ENCODE assay signal across 15 cellular contexts in the genomic region with DNA sequence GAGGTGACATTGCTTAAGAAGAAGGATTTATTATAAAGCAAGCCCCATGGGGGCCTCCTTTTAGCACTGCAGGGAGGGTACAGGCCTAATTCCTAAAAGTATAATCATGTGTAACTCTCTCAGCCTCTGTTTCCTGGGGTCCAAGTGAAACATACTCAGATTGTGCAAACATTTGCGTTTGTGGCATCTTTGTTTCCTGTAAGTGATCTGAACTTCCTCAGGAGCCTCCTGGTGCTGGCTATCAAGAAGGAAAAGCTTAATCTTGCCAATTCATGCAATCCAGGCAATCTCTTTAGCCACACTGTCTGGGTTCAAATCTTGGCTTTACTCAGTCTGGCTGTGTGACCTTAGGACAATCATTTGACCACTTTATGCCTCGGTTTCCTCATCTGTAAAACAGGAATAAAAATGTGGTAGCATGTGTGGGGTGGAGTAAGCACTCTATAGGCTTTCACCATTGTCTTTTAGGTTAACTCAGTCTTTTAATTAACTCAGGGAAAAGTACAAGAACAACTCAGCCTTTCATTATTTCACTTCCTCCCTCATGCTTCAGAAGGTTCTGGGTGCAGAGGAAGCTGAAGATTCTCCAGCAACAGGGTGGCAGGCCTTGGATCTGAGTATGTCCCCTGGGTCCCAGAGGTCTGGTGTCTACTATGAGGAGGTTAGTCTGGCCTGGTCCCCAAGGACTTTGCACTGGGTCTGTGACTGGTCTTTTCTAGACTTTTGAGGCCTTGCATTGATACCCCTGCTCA. TPM values are rescaled to one million over a fixed set of nuclear protein-coding genes. Genes with fewer than 3 reads are reported as not detected.
DNase-seq lines count a peak whose midpoint lies in the region; ATAC-seq and TF ChIP-seq lines count a peak whose summit lies in the region.
"Had no signal": no experiment of that assay in that cellular context is flagged by ENCODE, and none has a peak within 500 bp of the region (broad histone marks: within the 10 kb centered on the region; RNA-seq: fewer than 3 reads in every experiment).

No MANE protein-coding gene starts in this region.

- peaks cover 9% of the 10 kb centered on the region for H3K27me3 Mint-ChIP-seq in activated CD4-positive, alpha-beta T cell treated with anti-CD3 and anti-CD28 coated beads for 36 hours

- ATAC-seq in HG03045 (IDR thresholded peaks at IDR 0.05; ENCODE audit: unreplicated experiment): no peak
- no peak for ATAC-seq in activated CD4-positive, alpha-beta T cell treated with anti-CD3 and anti-CD28 coated beads for 36 hours
- ATAC-seq: activated T-cell treated with anti-CD3 and anti-CD28 coated beads, Interleukin-2, amount 50 U/mL, for 4 hours; natural killer cell treated with Interleukin-12 subunit alpha and Interleukin-12 subunit beta and Interleukin-15 and Interleukin-18, amount 100 ng/mL, for 72 hours had no signal

- intact Hi-C loops in A673 (cut with micrococcal nuclease; ENCODE audit: unreplicated experiment) (no loop called here), dorsolateral prefrontal cortex (cut with DNase I) (no loop called here), testis (cut with DNase I; ENCODE audit: low total_unique reads) (no loop called here)
- intact Hi-C loops in activated CD4-positive, alpha-beta T cell treated with anti-CD3 and anti-CD28 coated beads for 36 hours (cut with DNase I, micrococcal nuclease): no loop called here

- peaks cover 3% of the 10 kb centered on the region for H3K9me3 Mint-ChIP-seq in activated CD4-positive, alpha-beta T cell treated with anti-CD3 and anti-CD28 coated beads for 36 hours (ENCODE audit: low read depth)
- H3K9me3 Mint-ChIP-seq: HFFc6; natural killer cell treated with Interleukin-12 subunit alpha and Interleukin-12 subunit beta and Interleukin-15 and Interleukin-18, amount 100 ng/mL, for 72 hours had no signal

- no peak overlapping the region for H3K4me3 ChIP-seq in A673 (ENCODE audit: low read depth, low read length, poor library complexity, severe bottlenecking)
- H3K4me3 ChIP-seq in NB4 (ENCODE audit: low read depth, low read length): no peak overlapping the region
- peak overlapping the region in 4 of 59 donors; percentile 36 to 49 (median 38) for H3K4me3 ChIP-seq in dorsolateral prefrontal cortex
- H3K4me3 ChIP-seq in testis: no peak overlapping the region

- no peak for TF ChIP-seq CTCF in A673 (conservative IDR thresholded peaks at IDR 0.05; ENCODE audit: low read depth, low read length)
- TF ChIP-seq CTCF in NB4 (IDR thresholded peaks at IDR 0.05; ENCODE audit: low read depth, low read length): no peak
- no peak for TF ChIP-seq CTCF in dorsolateral prefrontal cortex (IDR thresholded peaks at IDR 0.05 in 54 of 56, conservative IDR thresholded peaks at IDR 0.05 in 2 of 56; ENCODE audit: low read depth in 1 of 56, partially characterized antibody in 56 of 56)
- no peak for TF ChIP-seq CTCF in testis (IDR thresholded peaks at IDR 0.05)

- 71 to 77% methylated on average over 2 of the region's 2 CpGs for WGBS in testis, 2 donors

- H3K36me3 Mint-ChIP-seq in activated CD4-positive, alpha-beta T cell treated with anti-CD3 and anti-CD28 coated beads for 36 hours (ENCODE audit: low read depth): no peaks in the 10 kb centered on the region
- H3K36me3 Mint-ChIP-seq: natural killer cell treated with Interleukin-12 subunit alpha and Interleukin-12 subunit beta and Interleukin-15 and Interleukin-18, amount 100 ng/mL, for 72 hours had no signal

- no peak overlapping the region for H3K4me3 Mint-ChIP-seq in activated CD4-positive, alpha-beta T cell treated with anti-CD3 and anti-CD28 coated beads for 36 hours
- H3K4me3 Mint-ChIP-seq: activated T-cell treated with anti-CD3 and anti-CD28 coated beads, Interleukin-2, amount 50 U/mL, for 4 hours; HFFc6; natural killer cell treated with Interleukin-12 subunit alpha and Interleukin-12 subunit beta and Interleukin-15 and Interleukin-18, amount 100 ng/mL, for 72 hours; T-helper 1 cell treated with Interleukin-12 subunit alpha and Interleukin-12 subunit beta and Interleukin-4 antibody, amounts not matched to agents 30 μg/mL and 1 μg/mL, for 36 hours had no signal

- H3K27ac Mint-ChIP-seq in activated CD4-positive, alpha-beta T cell treated with anti-CD3 and anti-CD28 coated beads for 36 hours: no peak overlapping the region
- H3K27ac Mint-ChIP-seq: HFFc6; natural killer cell treated with Interleukin-12 subunit alpha and Interleukin-12 subunit beta and Interleukin-15 and Interleukin-18, amount 100 ng/mL, for 72 hours; T-helper 1 cell treated with Interleukin-12 subunit alpha and Interleukin-12 subunit beta and Interleukin-4 antibody, amounts not matched to agents 30 μg/mL and 1 μg/mL, for 36 hours had no signal

- DNase-seq in A673 (ENCODE audit: low spot score) (peak; percentile 76), NB4 (ENCODE audit: low read depth) (peak; percentile 72), dorsolateral prefrontal cortex (no peak), medulla oblongata (ENCODE audit: extremely low spot score) (peak; percentile 35), kidney glomerular epithelial cell (lab: John Stamatoyannopoulos, UW) (no peak), testis (no peak)
- no peak for DNase-seq in activated CD4-positive, alpha-beta T cell treated with anti-CD3 and anti-CD28 coated beads for 36 hours
- DNase-seq: activated CD4-positive, alpha-beta T cell treated with anti-CD3 and anti-CD28 coated beads for 4 hours; activated T-cell treated with anti-CD3 and anti-CD28 coated beads, Interleukin-2, amount 50 U/mL, for 4 hours; effector CD4-positive, alpha-beta T cell; HFFc6; NCI-H1092 treated with DMSO at 0.1 percent for 48 hours had no signal

- no TSS peak for BruUV-seq in A673 (replicated peaks; lab: Mats Ljungman, UMichigan)

- H3K27me3 ChIP-seq in A673 (replicated peaks; ENCODE audit: insufficient read depth, low read depth, low read length, poor library complexity): peaks cover 2% of the 10 kb centered on the region
- H3K27me3 ChIP-seq in dorsolateral prefrontal cortex: no peaks in the 10 kb centered on the region
- H3K27me3 ChIP-seq in testis: no peaks in the 10 kb centered on the region

- H3K4me1 ChIP-seq in A673 (ENCODE audit: insufficient read depth, low read length, poor library complexity, severe bottlenecking): peaks cover 51% of the 10 kb centered on the region
- H3K4me1 ChIP-seq in testis: no peaks in the 10 kb centered on the region

- H3K9me3 ChIP-seq in A673 (ENCODE audit: low read depth, low read length, poor library complexity, severe bottlenecking) (no peaks in the 10 kb centered on the region), testis (no peaks in the 10 kb centered on the region)

- H3K36me3 ChIP-seq in A673 (ENCODE audit: insufficient read depth, low read length, poor library complexity, severe bottlenecking) (no peaks in the 10 kb centered on the region), testis (ENCODE audit: low read depth, missing control alignments) (no peaks in the 10 kb centered on the region)

- peaks cover 15% of the 10 kb centered on the region for H3K4me1 Mint-ChIP-seq in activated CD4-positive, alpha-beta T cell treated with anti-CD3 and anti-CD28 coated beads for 36 hours

- POLR2A ChIA-PET in A673 (lab: Charles Lee; ENCODE audit: low non-redundant PET): no interaction called here
- POLR2A ChIA-PET in activated CD4-positive, alpha-beta T cell treated with anti-CD3 and anti-CD28 coated beads for 36 hours (lab: Charles Lee): no interaction called here

- TF ChIP-seq POLR2A in NB4 (IDR thresholded peaks at IDR 0.05; ENCODE audit: extremely low read depth, insufficient read length): no peak
- TF ChIP-seq POLR2A in testis (IDR thresholded peaks at IDR 0.05): no peak

- H3K27ac ChIP-seq in A673 (ENCODE audit: low read depth, low read length, poor library complexity, severe bottlenecking) (peak overlapping the region; percentile 76), dorsolateral prefrontal cortex (peak overlapping the region in 32 of 59 donors; percentile 0 to 79 (median 38)), testis (no peak overlapping the region)

- CTCF ChIA-PET in A673 (lab: Charles Lee): interaction anchor here (1.0 kb wide), 1 partner anchor 12 kb away, joined by 3 read pairs; no protein-coding TSS in a partner anchor
- CTCF ChIA-PET in activated CD4-positive, alpha-beta T cell treated with anti-CD3 and anti-CD28 coated beads for 36 hours (lab: Charles Lee): interaction anchor here (0.7 to 0.9 kb wide), 3 partner anchors 10 to 1129 kb away, joined by 3 read pairs; no protein-coding TSS in a partner anchor

RNA-seq across cellular contexts. Expression of a gene that starts 0.8 kb away (rescaled TPM):
- total RNA-seq in A673 (2021) (3.1 and 4.0 TPM in 2 replicates), dorsolateral prefrontal cortex (10 to 100 TPM in 4 of 120 experiments, 1 to 10 TPM in 115, under 1 TPM in 1; 0.28 to 16.0 (median 3.5) TPM), testis (1 to 10 TPM in 1 of 2 donors, under 1 TPM in 1; 0.63 to 3.3 TPM)
- total RNA-seq in activated CD4-positive, alpha-beta T cell treated with anti-CD3 and anti-CD28 coated beads for 36 hours: not detected
- polyA plus RNA-seq in testis (ENCODE audit: insufficient read depth, low read depth, low replicate concordance): 1.5 TPM
- total RNA-seq: activated T-cell treated with anti-CD3 and anti-CD28 coated beads, Interleukin-2, amount 50 U/mL, for 4 hours; HFFc6; natural killer cell treated with Interleukin-12 subunit alpha and Interleukin-12 subunit beta and Interleukin-15 and Interleukin-18, amount 100 ng/mL, for 72 hours had no signal

RNA-seq across cellular contexts. Expression of a gene that starts 25.4 kb away (rescaled TPM):
- total RNA-seq in A673 (2021): 148 and 158 TPM in 2 replicates
- total RNA-seq in dorsolateral prefrontal cortex: 100 to 1,000 TPM in 86 of 120 experiments, 10 to 100 TPM in 34; 69.8 to 147 (median 107) TPM
- 10 to 100 TPM; 71.3 to 78.1 TPM for total RNA-seq in activated CD4-positive, alpha-beta T cell treated with anti-CD3 and anti-CD28 coated beads for 36 hours
- 10 to 100 TPM; 61.8 to 63.9 TPM for total RNA-seq in testis
- polyA plus RNA-seq in testis (ENCODE audit: insufficient read depth, low read depth, low replicate concordance): 107 TPM

Comparison
In these comparisons a context has a peak if more than half of its experiments do, and no peak if none do; other contexts are left out.
1. DNase-seq: peak in A673 (single experiment), NB4 (single experiment) and medulla oblongata (single experiment); none in dorsolateral prefrontal cortex (0 of 10), kidney glomerular epithelial cell (single experiment), activated CD4-positive, alpha-beta T cell treated with anti-CD3 and anti-CD28 coated beads for 36 hours (single experiment) and testis (single experiment).
2. H3K27ac ChIP-seq: peak in A673 (single experiment) and dorsolateral prefrontal cortex (32 of 59); none in testis (0 of 2).